Comparison of ENCODE assay signal across 13 cellular contexts in the genomic region with DNA sequence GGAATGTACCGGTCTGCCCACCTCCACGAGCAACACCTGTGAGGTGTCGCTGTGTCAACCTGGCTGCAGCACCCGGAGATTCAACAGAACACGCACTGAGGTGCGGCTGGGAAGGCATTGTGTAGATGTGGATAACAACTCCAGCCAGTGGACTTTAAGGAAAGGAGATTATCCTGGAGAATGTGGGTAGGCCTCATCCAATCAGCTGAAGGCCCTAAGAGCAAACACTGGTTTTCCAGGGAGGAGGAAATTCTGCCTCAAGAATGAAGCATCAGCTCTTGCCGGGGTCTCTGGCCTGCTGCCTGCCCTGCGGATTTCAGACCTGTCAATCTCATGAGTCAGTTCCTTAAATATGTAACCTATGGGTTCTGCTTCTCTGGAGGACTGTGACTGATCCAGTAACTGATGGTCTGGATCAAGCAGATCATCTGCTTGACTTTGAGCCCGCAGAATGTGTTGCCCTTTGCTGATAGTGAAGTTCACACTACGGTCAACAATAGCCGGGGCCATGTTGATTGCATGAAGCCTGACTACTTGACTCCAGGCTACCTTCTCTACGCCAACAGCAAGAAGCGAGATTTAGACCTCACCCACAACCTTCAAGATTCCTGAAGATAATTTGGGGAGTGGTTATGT. TPM values are rescaled to one million over a fixed set of nuclear protein-coding genes. Genes with fewer than 3 reads are reported as not detected.
DNase-seq lines count a peak whose midpoint lies in the region; ATAC-seq and TF ChIP-seq lines count a peak whose summit lies in the region.
"Had no signal": no experiment of that assay in that cellular context is flagged by ENCODE, and none has a peak within 500 bp of the region (broad histone marks: within the 10 kb centered on the region; RNA-seq: fewer than 3 reads in every experiment).

No MANE protein-coding gene starts in this region.

- ATAC-seq in HG03025 (IDR thresholded peaks at IDR 0.05; ENCODE audit: low FRiP score, unreplicated experiment) (no peak), HG02610 (IDR thresholded peaks at IDR 0.05; ENCODE audit: unreplicated experiment) (no peak)
- ATAC-seq: activated naive CD8-positive, alpha-beta T cell treated with anti-CD3 and anti-CD28 coated beads, Interleukin-2, amount 50 U/mL, for 24 hours had no signal

- H3K9me3 Mint-ChIP-seq in activated naive CD8-positive, alpha-beta T cell (ENCODE audit: low read depth): no peaks in the 10 kb centered on the region
- no peaks in the 10 kb centered on the region for H3K9me3 Mint-ChIP-seq in activated naive CD8-positive, alpha-beta T cell treated with anti-CD3 and anti-CD28 coated beads for 36 hours
- H3K9me3 Mint-ChIP-seq: activated naive CD8-positive, alpha-beta T cell treated with anti-CD3 and anti-CD28 coated beads, Interleukin-2, amount 50 U/mL, for 24 hours had no signal

- H3K36me3 Mint-ChIP-seq in activated naive CD8-positive, alpha-beta T cell: no peaks in the 10 kb centered on the region
- peaks cover 5% of the 10 kb centered on the region for H3K36me3 Mint-ChIP-seq in activated naive CD8-positive, alpha-beta T cell treated with anti-CD3 and anti-CD28 coated beads for 36 hours

- 66 to 76% (median 72%) methylated on average over 12 to 13 of the region's 13 CpGs for WGBS in adrenal gland, 4 donors

- H3K36me3 ChIP-seq in adrenal gland (replicated peaks in 1 of 2): peaks cover 0 to 90% of the 10 kb centered on the region in 2 donors
- H3K36me3 ChIP-seq: right lobe of liver had no signal

- H3K27ac ChIP-seq in adrenal gland: peak overlapping the region in 3 of 5 donors; percentile 6 to 92 (median 26)
- H3K27ac ChIP-seq: GM23248, KMS-11, right lobe of liver had no signal

- peak overlapping the region; percentile 28 for H3K27ac Mint-ChIP-seq in activated naive CD8-positive, alpha-beta T cell
- H3K27ac Mint-ChIP-seq in activated naive CD8-positive, alpha-beta T cell treated with anti-CD3 and anti-CD28 coated beads for 36 hours: no peak overlapping the region

- H3K9me3 ChIP-seq in adrenal gland (replicated peaks in 1 of 3): no peaks in the 10 kb centered on the region
- H3K9me3 ChIP-seq: right lobe of liver, tibial nerve had no signal

- no peak overlapping the region for H3K4me3 ChIP-seq in adrenal gland
- H3K4me3 ChIP-seq: GM23248, right lobe of liver, tibial nerve had no signal

- intact Hi-C loops in adrenal gland (cut with DNase I): no loop called here

- no peak for TF ChIP-seq CTCF in adrenal gland (IDR thresholded peaks at IDR 0.05)

- no peak overlapping the region for H3K4me3 Mint-ChIP-seq in activated naive CD8-positive, alpha-beta T cell
- no peak overlapping the region for H3K4me3 Mint-ChIP-seq in activated naive CD8-positive, alpha-beta T cell treated with anti-CD3 and anti-CD28 coated beads for 36 hours
- H3K4me3 Mint-ChIP-seq: activated naive CD8-positive, alpha-beta T cell treated with anti-CD3 and anti-CD28 coated beads, Interleukin-2, amount 50 U/mL, for 24 hours had no signal

- TF ChIP-seq POLR2A in adrenal gland (IDR thresholded peaks at IDR 0.05): no peak

- H3K27me3 ChIP-seq in adrenal gland: no peaks in the 10 kb centered on the region
- H3K27me3 ChIP-seq: right lobe of liver, tibial nerve had no signal

- H3K4me1 Mint-ChIP-seq in activated naive CD8-positive, alpha-beta T cell (ENCODE audit: low read depth): peaks cover 34% of the 10 kb centered on the region
- H3K4me1 Mint-ChIP-seq in activated naive CD8-positive, alpha-beta T cell treated with anti-CD3 and anti-CD28 coated beads for 36 hours: peaks cover 29% of the 10 kb centered on the region

- H3K4me1 ChIP-seq in adrenal gland (replicated peaks in 1 of 2): no peaks in the 10 kb centered on the region
- H3K4me1 ChIP-seq: right lobe of liver had no signal

- H3K27me3 Mint-ChIP-seq in activated naive CD8-positive, alpha-beta T cell: no peaks in the 10 kb centered on the region
- no peaks in the 10 kb centered on the region for H3K27me3 Mint-ChIP-seq in activated naive CD8-positive, alpha-beta T cell treated with anti-CD3 and anti-CD28 coated beads for 36 hours
- H3K27me3 Mint-ChIP-seq: activated naive CD8-positive, alpha-beta T cell treated with anti-CD3 and anti-CD28 coated beads, Interleukin-2, amount 50 U/mL, for 24 hours had no signal

- no peak for DNase-seq in activated naive CD8-positive, alpha-beta T cell treated with anti-CD3 and anti-CD28 coated beads for 36 hours
- DNase-seq in adrenal gland: no peak
- peak; percentile 96 for DNase-seq in iris pigment epithelial cell (ENCODE audit: low read depth)
- DNase-seq in stimulated activated CD4-positive, alpha-beta T cell treated with anti-CD3 and anti-CD28 coated beads, Interleukin-2, amount 100 ng/mL, for 24 hours: no peak
- DNase-seq in NCI-H524 (lab: John Stamatoyannopoulos, UW): no peak
- DNase-seq: GM23248, right lobe of liver had no signal

RNA-seq across cellular contexts. Expression of a gene that starts 15.9 kb away (rescaled TPM):
- 10 to 100 TPM in 1 of 2 experiments, 1 to 10 TPM in 1; 9.3 to 10.1 TPM for total RNA-seq in activated naive CD8-positive, alpha-beta T cell treated with anti-CD3 and anti-CD28 coated beads for 36 hours
- 1 to 10 TPM; 3.4 to 6.7 (median 4.0) TPM for total RNA-seq in adrenal gland
- polyA plus RNA-seq in adrenal gland: 1 to 10 TPM; 2.9 to 6.4 (median 3.5) TPM

RNA-seq across cellular contexts. Expression of a gene that starts 58.8 kb away (rescaled TPM):
- total RNA-seq in activated naive CD8-positive, alpha-beta T cell treated with anti-CD3 and anti-CD28 coated beads for 36 hours: 1 to 10 TPM; 6.3 to 7.6 TPM
- total RNA-seq in adrenal gland: 100 to 1,000 TPM; 233 to 439 (median 302) TPM
- 100 to 1,000 TPM; 175 to 284 (median 180) TPM for polyA plus RNA-seq in adrenal gland

Comparison
In these comparisons a context has a peak if more than half of its experiments do, and no peak if none do; other contexts are left out.
1. RNA of a gene that starts 58.8 kb away (total RNA-seq): 233 to 439 TPM in adrenal gland; 6.3 to 7.6 TPM in activated naive CD8-positive, alpha-beta T cell treated with anti-CD3 and anti-CD28 coated beads for 36 hours; every median in the first group is over 10 times any median in the second.